ENCODE assay signal across 18 cellular contexts in the genomic region with DNA sequence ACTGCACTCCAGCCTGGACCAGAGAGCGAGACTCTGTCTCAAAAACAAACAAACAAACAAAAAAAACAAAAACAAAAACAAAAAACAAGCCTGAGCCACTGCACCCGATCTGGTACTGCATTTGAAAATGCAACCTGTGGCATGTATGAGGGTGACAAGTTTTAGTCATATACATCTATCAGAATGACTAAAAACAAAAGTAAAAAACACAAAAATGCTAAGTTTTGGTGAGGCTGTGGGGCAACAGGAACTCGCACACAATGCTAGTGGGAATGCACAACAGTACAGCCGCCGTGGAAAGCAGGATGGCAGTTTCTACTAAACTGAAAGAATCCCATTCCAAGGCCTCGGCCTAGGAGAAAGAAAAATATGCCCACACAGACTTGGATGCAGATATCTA. TPM values are rescaled to one million over a fixed set of nuclear protein-coding genes. Genes with fewer than 3 reads are reported as not detected.
DNase-seq lines count a peak whose midpoint lies in the region; ATAC-seq, FAIRE-seq and TF ChIP-seq lines count a peak whose summit lies in the region.
"Had no signal": no experiment of that assay in that cellular context is flagged by ENCODE, and none has a peak within 500 bp of the region (broad histone marks: within the 10 kb centered on the region; RNA-seq: fewer than 3 reads in every experiment).

No MANE protein-coding gene starts in this region.

- peaks cover 35 to 61% (median 57%) of the 10 kb centered on the region in 3 donors for H3K4me1 Mint-ChIP-seq in CD8-positive, alpha-beta memory T cell

- H3K4me3 Mint-ChIP-seq in CD8-positive, alpha-beta memory T cell = peak overlapping the region in 5 of 7 donors; percentile 3 to 73 (median 24)
- H3K4me3 Mint-ChIP-seq: B cell, nephron progenitor cell had no signal

- peaks cover 0 to 25% (median 3%) of the 10 kb centered on the region in 3 donors for H3K36me3 Mint-ChIP-seq in CD8-positive, alpha-beta memory T cell

- H3K4me1 ChIP-seq in CD8-positive, alpha-beta memory T cell (ENCODE audit: insufficient read depth, low read length) = no peaks in the 10 kb centered on the region
- H3K4me1 ChIP-seq in esophagus squamous epithelium = peaks cover 0 to 27% (median 0%) of the 10 kb centered on the region in 3 donors

- H3K27me3 Mint-ChIP-seq in CD8-positive, alpha-beta memory T cell = peaks cover 0 to 1% of the 10 kb centered on the region in 2 donors
- H3K27me3 Mint-ChIP-seq: B cell had no signal

- H3K36me3 ChIP-seq in CD8-positive, alpha-beta memory T cell (ENCODE audit: insufficient read depth, low read length) = no peaks in the 10 kb centered on the region
- peaks cover 0 to 53% (median 0%) of the 10 kb centered on the region in 3 donors for H3K36me3 ChIP-seq in esophagus squamous epithelium

- FAIRE-seq in GM18507 (lab: Jason Lieb, UNC) = peak; percentile 52

- H3K9me3 ChIP-seq in CD8-positive, alpha-beta memory T cell (ENCODE audit: low read length) = no peaks in the 10 kb centered on the region
- H3K9me3 ChIP-seq in esophagus squamous epithelium = no peaks in the 10 kb centered on the region

- no peak overlapping the region for H3K4me3 ChIP-seq in CD8-positive, alpha-beta memory T cell (ENCODE audit: low read length)
- no peak overlapping the region for H3K4me3 ChIP-seq in esophagus squamous epithelium
- H3K4me3 ChIP-seq: cardiac muscle cell had no signal

- no peak for DNase-seq in CD8-positive, alpha-beta memory T cell
- no peak for DNase-seq in GM18507 (ENCODE audit: extremely low spot score, insufficient read length, low read depth)
- DNase-seq in effector CD8-positive, alpha-beta T cell (lab: John Stamatoyannopoulos, UW) = no peak
- DNase-seq in HCEC 1CT = no peak
- no peak for DNase-seq in NCI-H345 (lab: John Stamatoyannopoulos, UW)
- no peak for DNase-seq in esophagus squamous epithelium (lab: John Stamatoyannopoulos, UW)
- DNase-seq: DMS79, foreskin keratinocyte, NCI-H2029, NCI-H774, nephron progenitor cell, trophoblast cell had no signal

- no peak for TF ChIP-seq CTCF in esophagus squamous epithelium (IDR thresholded peaks at IDR 0.05)

- WGBS in esophagus squamous epithelium, 2 donors = 67 to 90% methylated on average over 6 of the region's 6 CpGs

- no peak overlapping the region for H3K27ac ChIP-seq in CD8-positive, alpha-beta memory T cell (ENCODE audit: low read depth, low read length)
- no peak overlapping the region for H3K27ac ChIP-seq in esophagus squamous epithelium
- H3K27ac ChIP-seq: cardiac muscle cell, foreskin keratinocyte had no signal

- TF ChIP-seq POLR2A in esophagus squamous epithelium (IDR thresholded peaks at IDR 0.05) = no peak

- no peaks in the 10 kb centered on the region for H3K9me3 Mint-ChIP-seq in CD8-positive, alpha-beta memory T cell

- peak overlapping the region in 3 of 8 donors; percentile 63 to 74 (median 66) for H3K27ac Mint-ChIP-seq in CD8-positive, alpha-beta memory T cell
- H3K27ac Mint-ChIP-seq: B cell, nephron progenitor cell had no signal

- intact Hi-C loops in esophagus squamous epithelium (cut with DNase I) = loop anchor here (10.0 kb wide), 1 partner anchor 101 kb away; no protein-coding TSS in a partner anchor

- ATAC-seq in GM21529 (IDR thresholded peaks at IDR 0.05; ENCODE audit: unreplicated experiment) = peak; percentile 71
- peak; percentile 78 for ATAC-seq in HG03565 (IDR thresholded peaks at IDR 0.05; ENCODE audit: unreplicated experiment)
- ATAC-seq: foreskin keratinocyte had no signal

- H3K27me3 ChIP-seq in CD8-positive, alpha-beta memory T cell (ENCODE audit: insufficient read depth, low read length, poor library complexity, severe bottlenecking) = no peaks in the 10 kb centered on the region
- H3K27me3 ChIP-seq in esophagus squamous epithelium = no peaks in the 10 kb centered on the region
- H3K27me3 ChIP-seq: cardiac muscle cell, foreskin keratinocyte had no signal

- CTCF ChIA-PET in CD8-positive, alpha-beta memory T cell (lab: Charles Lee) = no interaction called here

- POLR2A ChIA-PET in CD8-positive, alpha-beta memory T cell (lab: Charles Lee) = no interaction called here

RNA-seq across cellular contexts. Expression of a gene that starts 7.8 kb away (rescaled TPM):
- 10 to 100 TPM; 47.9 to 51.6 TPM for total RNA-seq in CD8-positive, alpha-beta memory T cell
- polyA plus RNA-seq in CD8-positive, alpha-beta memory T cell = 53.3 TPM
- 100 to 1,000 TPM; 117 to 146 (median 127) TPM for total RNA-seq in esophagus squamous epithelium

RNA-seq across cellular contexts. Expression of a gene that starts 55.2 kb away (rescaled TPM):
- under 1 TPM; 0.20 to 0.38 TPM for total RNA-seq in CD8-positive, alpha-beta memory T cell
- polyA plus RNA-seq in CD8-positive, alpha-beta memory T cell = 0.31 TPM
- 1 to 10 TPM in 1 of 4 donors, under 1 TPM in 3; 0.22 to 1.9 (median 0.95) TPM for total RNA-seq in esophagus squamous epithelium
- total RNA-seq: LHCN-M2, RPMI7951 had no signal
